2 cellular contexts compared by ENCODE assay signal in the genomic region with DNA sequence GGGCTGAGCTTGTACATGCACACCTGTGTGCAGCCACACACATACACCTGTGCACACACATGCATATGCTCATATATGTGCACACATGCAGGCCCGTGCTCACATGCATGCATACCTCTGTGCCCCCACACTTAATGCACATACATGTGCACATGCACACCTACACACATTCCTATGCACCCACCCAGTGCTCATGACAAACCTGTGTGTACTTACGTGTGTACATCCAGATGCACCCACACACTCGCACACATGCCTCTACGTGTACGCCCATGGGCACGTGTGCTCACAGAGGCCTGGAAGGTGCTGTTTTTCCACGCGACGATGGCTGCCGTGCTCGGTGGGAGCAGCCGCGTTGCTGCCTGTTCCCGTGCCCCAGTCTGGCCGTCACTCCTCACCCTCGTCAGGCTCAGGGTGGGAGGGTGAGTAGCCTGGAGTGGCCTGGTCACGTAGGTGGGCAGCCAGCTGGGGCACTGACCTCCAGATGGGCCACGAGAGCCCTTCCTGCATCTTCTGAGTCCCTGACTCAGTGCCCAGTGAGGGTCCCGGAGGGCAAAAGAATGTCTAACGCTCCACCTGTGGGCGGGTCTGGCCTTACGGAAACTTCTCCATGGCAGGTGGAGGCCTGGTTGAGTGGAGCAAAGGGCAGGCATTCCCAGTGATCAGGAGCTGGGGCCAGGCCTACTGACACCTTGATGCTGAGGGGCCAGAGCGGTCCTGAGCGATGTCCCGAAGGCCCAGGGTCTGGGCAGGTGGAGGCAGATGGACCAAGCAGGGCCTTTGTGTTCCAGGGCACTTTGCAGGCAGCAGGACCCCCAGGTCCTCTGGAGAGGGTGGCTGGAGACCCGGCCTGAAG.
TF ChIP-seq lines count a peak whose summit lies in the region.

No MANE protein-coding gene starts in this region.

TF ChIP-seq in HepG2, 621 proteins besides CTCF, POLR2A, EP300 and RAD21 (continues in another document):
- TF ChIP-seq HMG20A (CRISPR knock-in tag; IDR thresholded peaks at IDR 0.05; ENCODE audit: borderline replicate concordance) = no peak
- TF ChIP-seq CHD4 (IDR thresholded peaks at IDR 0.05; ENCODE audit: borderline replicate concordance, low read length) = no peak
- 0 out of 2 replicates have a peak, but pooled peaks have one; percentile 6 for TF ChIP-seq HIVEP1 (CRISPR knock-in tag; IDR thresholded peaks at IDR 0.05)
- TF ChIP-seq, protein P1, sequence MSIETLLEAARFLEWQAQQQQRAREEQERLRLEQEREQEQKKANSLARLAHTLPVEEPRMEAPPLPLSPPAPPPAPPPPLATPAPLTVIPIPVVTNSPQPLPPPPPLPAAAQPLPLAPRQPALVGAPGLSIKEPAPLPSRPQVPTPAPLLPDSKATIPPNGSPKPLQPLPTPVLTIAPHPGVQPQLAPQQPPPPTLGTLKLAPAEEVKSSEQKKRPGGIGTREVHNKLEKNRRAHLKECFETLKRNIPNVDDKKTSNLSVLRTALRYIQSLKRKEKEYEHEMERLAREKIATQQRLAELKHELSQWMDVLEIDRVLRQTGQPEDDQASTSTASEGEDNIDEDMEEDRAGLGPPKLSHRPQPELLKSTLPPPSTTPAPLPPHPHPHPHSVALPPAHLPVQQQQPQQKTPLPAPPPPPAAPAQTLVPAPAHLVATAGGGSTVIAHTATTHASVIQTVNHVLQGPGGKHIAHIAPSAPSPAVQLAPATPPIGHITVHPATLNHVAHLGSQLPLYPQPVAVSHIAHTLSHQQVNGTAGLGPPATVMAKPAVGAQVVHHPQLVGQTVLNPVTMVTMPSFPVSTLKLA (IDR thresholded peaks at IDR 0.05) = peak; percentile 61
- peak; percentile 34 for TF ChIP-seq ZNF883 (CRISPR knock-in tag; IDR thresholded peaks at IDR 0.05; ENCODE audit: not compliant biosample characterization)
- TF ChIP-seq KLF15 (CRISPR knock-in tag; IDR thresholded peaks at IDR 0.05; ENCODE audit: borderline replicate concordance) = no peak
- TF ChIP-seq, protein P2, sequence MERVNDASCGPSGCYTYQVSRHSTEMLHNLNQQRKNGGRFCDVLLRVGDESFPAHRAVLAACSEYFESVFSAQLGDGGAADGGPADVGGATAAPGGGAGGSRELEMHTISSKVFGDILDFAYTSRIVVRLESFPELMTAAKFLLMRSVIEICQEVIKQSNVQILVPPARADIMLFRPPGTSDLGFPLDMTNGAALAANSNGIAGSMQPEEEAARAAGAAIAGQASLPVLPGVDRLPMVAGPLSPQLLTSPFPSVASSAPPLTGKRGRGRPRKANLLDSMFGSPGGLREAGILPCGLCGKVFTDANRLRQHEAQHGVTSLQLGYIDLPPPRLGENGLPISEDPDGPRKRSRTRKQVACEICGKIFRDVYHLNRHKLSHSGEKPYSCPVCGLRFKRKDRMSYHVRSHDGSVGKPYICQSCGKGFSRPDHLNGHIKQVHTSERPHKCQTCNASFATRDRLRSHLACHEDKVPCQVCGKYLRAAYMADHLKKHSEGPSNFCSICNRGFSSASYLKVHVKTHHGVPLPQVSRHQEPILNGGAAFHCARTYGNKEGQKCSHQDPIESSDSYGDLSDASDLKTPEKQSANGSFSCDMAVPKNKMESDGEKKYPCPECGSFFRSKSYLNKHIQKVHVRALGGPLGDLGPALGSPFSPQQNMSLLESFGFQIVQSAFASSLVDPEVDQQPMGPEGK (CRISPR knock-in tag; IDR thresholded peaks at IDR 0.05) = no peak
- TF ChIP-seq, protein P3, sequence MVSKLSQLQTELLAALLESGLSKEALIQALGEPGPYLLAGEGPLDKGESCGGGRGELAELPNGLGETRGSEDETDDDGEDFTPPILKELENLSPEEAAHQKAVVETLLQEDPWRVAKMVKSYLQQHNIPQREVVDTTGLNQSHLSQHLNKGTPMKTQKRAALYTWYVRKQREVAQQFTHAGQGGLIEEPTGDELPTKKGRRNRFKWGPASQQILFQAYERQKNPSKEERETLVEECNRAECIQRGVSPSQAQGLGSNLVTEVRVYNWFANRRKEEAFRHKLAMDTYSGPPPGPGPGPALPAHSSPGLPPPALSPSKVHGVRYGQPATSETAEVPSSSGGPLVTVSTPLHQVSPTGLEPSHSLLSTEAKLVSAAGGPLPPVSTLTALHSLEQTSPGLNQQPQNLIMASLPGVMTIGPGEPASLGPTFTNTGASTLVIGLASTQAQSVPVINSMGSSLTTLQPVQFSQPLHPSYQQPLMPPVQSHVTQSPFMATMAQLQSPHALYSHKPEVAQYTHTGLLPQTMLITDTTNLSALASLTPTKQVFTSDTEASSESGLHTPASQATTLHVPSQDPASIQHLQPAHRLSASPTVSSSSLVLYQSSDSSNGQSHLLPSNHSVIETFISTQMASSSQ (IDR thresholded peaks at IDR 0.05; ENCODE audit: low read depth) = no peak
- TF ChIP-seq, protein P3 (CRISPR knock-in tag; IDR thresholded peaks at IDR 0.05; ENCODE audit: borderline replicate concordance) = no peak
- TF ChIP-seq FOSL2 (CRISPR knock-in tag; IDR thresholded peaks at IDR 0.05) = no peak
- 0 out of 2 replicates have a peak, but pooled peaks have one; percentile 49 for TF ChIP-seq NFIB (CRISPR knock-in tag; IDR thresholded peaks at IDR 0.05; ENCODE audit: borderline replicate concordance)
- TF ChIP-seq, protein P4, sequence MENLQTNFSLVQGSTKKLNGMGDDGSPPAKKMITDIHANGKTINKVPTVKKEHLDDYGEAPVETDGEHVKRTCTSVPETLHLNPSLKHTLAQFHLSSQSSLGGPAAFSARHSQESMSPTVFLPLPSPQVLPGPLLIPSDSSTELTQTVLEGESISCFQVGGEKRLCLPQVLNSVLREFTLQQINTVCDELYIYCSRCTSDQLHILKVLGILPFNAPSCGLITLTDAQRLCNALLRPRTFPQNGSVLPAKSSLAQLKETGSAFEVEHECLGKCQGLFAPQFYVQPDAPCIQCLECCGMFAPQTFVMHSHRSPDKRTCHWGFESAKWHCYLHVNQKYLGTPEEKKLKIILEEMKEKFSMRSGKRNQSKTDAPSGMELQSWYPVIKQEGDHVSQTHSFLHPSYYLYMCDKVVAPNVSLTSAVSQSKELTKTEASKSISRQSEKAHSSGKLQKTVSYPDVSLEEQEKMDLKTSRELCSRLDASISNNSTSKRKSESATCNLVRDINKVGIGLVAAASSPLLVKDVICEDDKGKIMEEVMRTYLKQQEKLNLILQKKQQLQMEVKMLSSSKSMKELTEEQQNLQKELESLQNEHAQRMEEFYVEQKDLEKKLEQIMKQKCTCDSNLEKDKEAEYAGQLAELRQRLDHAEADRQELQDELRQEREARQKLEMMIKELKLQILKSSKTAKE (CRISPR knock-in tag; IDR thresholded peaks at IDR 0.05; ENCODE audit: borderline replicate concordance) = no peak
- no peak for TF ChIP-seq ZIK1 (CRISPR knock-in tag; IDR thresholded peaks at IDR 0.05; ENCODE audit: borderline replicate concordance, low read depth)

TF ChIP-seq in endothelial cell of umbilical vein, 7 proteins besides CTCF, POLR2A, EP300 and RAD21:
- TF ChIP-seq JUN (IDR thresholded peaks at IDR 0.05; ENCODE audit: borderline replicate concordance, insufficient read depth, insufficient read length, low read depth) = no peak
- TF ChIP-seq EZH2 (IDR thresholded peaks at IDR 0.05; ENCODE audit: borderline replicate concordance, low read depth, low read length, severe bottlenecking) = peak; percentile 2
